Comparison of ENCODE assay signal across 8 cellular contexts in the genomic region with DNA sequence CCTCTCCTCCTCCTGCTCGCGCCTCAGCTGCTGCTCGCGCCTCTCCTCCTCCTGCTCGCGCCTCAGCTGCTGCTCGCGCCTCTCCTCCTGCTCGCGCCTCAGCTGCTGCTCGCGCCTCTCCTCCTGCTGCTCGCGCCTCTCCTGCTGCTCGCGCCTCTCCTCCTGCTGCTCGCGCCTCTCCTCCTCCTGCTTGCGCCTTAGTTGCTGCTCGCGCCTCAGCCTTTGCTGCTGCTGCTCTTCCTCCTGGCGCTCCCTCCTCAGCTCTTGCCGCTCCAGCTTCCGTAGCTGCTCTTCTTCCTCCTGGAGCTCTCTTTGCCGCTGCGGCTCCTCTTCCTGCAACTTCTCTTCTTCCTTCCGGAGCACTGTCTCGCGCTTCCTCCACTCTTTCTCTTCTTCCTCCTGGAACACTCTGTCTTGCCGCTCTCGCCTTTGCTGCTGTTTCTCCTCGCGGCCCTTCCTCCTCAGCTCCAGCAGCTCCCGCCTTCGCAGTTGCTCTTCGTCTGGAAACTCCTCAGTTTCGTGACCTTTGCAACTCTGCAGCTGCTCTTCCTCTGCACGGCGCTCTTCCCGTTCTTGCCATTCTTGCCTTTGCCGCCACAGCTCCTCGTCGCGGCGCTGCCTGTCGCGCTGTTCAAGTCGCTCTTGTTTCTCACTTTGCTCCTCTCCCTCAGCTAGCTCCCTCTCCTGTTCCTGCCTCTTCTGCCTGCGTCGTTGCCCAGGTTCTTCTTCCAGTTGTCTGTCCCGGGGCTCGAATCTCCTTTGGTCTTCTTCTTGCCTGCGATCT. TPM values are rescaled to one million over a fixed set of nuclear protein-coding genes. Genes with fewer than 3 reads are reported as not detected.
A peak's percentile ranks its signal among the peaks of the same experiment; 100 is the strongest.
DNase-seq lines count a peak whose midpoint lies in the region; ATAC-seq and TF ChIP-seq lines count a peak whose summit lies in the region.

No MANE protein-coding gene starts in this region.

- TF ChIP-seq EP300 in upper lobe of left lung (IDR thresholded peaks at IDR 0.05): no peak

- 3 to 6% methylated on average over 46 to 53 of the region's 53 CpGs for WGBS in upper lobe of left lung, 2 donors

- ATAC-seq in Right ventricle myocardium inferior (no peak), Right ventricle myocardium superior (ENCODE audit: poor library complexity) (no peak), upper lobe of left lung (ENCODE audit: low FRiP score in 2 of 2) (no peak), GM21528 (IDR thresholded peaks at IDR 0.05; ENCODE audit: low FRiP score, unreplicated experiment) (no peak), GM18870 (IDR thresholded peaks at IDR 0.05; ENCODE audit: unreplicated experiment) (no peak)
- no peak for ATAC-seq in activated CD4-positive, CD25-positive, alpha-beta regulatory T cell treated with anti-CD3 and anti-CD28 coated beads, Interleukin-2, amount 50 U/mL, for 24 hours

- peak overlapping the region; percentile 54 for H3K9ac ChIP-seq in SU-DHL-6 (ENCODE audit: low read length)
- no peak overlapping the region for H3K9ac ChIP-seq in iPS-15b (ENCODE audit: low read depth, low read length)

- H4K20me1 ChIP-seq in SU-DHL-6 (ENCODE audit: low read depth, low read length): no peaks in the 10 kb centered on the region

- TF ChIP-seq CTCF in SU-DHL-6 (IDR thresholded peaks at IDR 0.05; ENCODE audit: insufficient read depth, low read length, poor library complexity, severe bottlenecking) (no peak), upper lobe of left lung (IDR thresholded peaks at IDR 0.05) (no peak)

- intact Hi-C loops in Right ventricle myocardium inferior (cut with DNase I): no loop called here
- intact Hi-C loops in Right ventricle myocardium superior (cut with DNase I): no loop called here

- H3K9me3 ChIP-seq in SU-DHL-6 (ENCODE audit: insufficient read depth, low read length) (no peaks in the 10 kb centered on the region), iPS-15b (ENCODE audit: control insufficient read depth, insufficient read depth, low read length) (peaks cover 4% of the 10 kb centered on the region), upper lobe of left lung (peaks cover 3 to 18% (median 12%) of the 10 kb centered on the region in 4 donors)

- no peak for TF ChIP-seq POLR2A in upper lobe of left lung (IDR thresholded peaks at IDR 0.05)

- H3K4me1 ChIP-seq in iPS-15b (ENCODE audit: control insufficient read depth, insufficient read depth, low read length) (no peaks in the 10 kb centered on the region), upper lobe of left lung (peaks cover 36 to 52% (median 45%) of the 10 kb centered on the region in 4 donors)

- H3F3A ChIP-seq in SU-DHL-6 (ENCODE audit: insufficient read depth): no peaks in the 10 kb centered on the region

- no peaks in the 10 kb centered on the region for H3K79me2 ChIP-seq in SU-DHL-6 (ENCODE audit: insufficient read depth, low read length)

- H2AFZ ChIP-seq in SU-DHL-6 (ENCODE audit: low read depth, low read length, severe bottlenecking): peak overlapping the region; percentile 75

- H3K36me3 ChIP-seq in SU-DHL-6 (ENCODE audit: low read length) (no peaks in the 10 kb centered on the region), iPS-15b (ENCODE audit: control insufficient read depth, insufficient read depth, low read length) (no peaks in the 10 kb centered on the region), upper lobe of left lung (no peaks in the 10 kb centered on the region)

- H3K9me2 ChIP-seq in SU-DHL-6 (replicated peaks; ENCODE audit: insufficient read depth, low read length): no peaks in the 10 kb centered on the region

- H3K4me3 ChIP-seq in SU-DHL-6 (ENCODE audit: insufficient read depth, low read length, poor library complexity, severe bottlenecking): peak overlapping the region; percentile 52
- H3K4me3 ChIP-seq in iPS-15b (ENCODE audit: low read depth, low read length): peak overlapping the region; percentile 48
- peak overlapping the region in 3 of 4 donors; percentile 37 to 51 (median 46) for H3K4me3 ChIP-seq in upper lobe of left lung

- H3K4me2 ChIP-seq in SU-DHL-6 (ENCODE audit: low read depth, low read length, poor library complexity, severe bottlenecking): peak overlapping the region; percentile 73

- H3K27ac ChIP-seq in SU-DHL-6 (ENCODE audit: low read depth, low read length) (no peak overlapping the region), upper lobe of left lung (no peak overlapping the region)

- H3K27me3 ChIP-seq in SU-DHL-6 (ENCODE audit: low read length) (no peaks in the 10 kb centered on the region), iPS-15b (ENCODE audit: control insufficient read depth, insufficient read depth, low read length) (peaks cover 98% of the 10 kb centered on the region), upper lobe of left lung (peaks cover 0 to 62% (median 31%) of the 10 kb centered on the region in 4 donors)

- DNase-seq in Right ventricle myocardium inferior (ENCODE audit: missing footprints) (peak; percentile 53), Right ventricle myocardium superior (no peak), upper lobe of left lung (peak in 1 of 2 donors; percentile 60)

RNA-seq across cellular contexts. Expression of a gene that starts 3.0 kb away (rescaled TPM):
- total RNA-seq in Right ventricle myocardium inferior (not detected), Right ventricle myocardium superior (not detected), upper lobe of left lung (1 to 10 TPM in 1 of 6 donors, under 1 TPM in 3, not detected in 2; 0.15 to 1.0 (median 0.24) TPM)

RNA-seq across cellular contexts. Expression of a gene that starts 23.4 kb away (rescaled TPM):
- not detected for total RNA-seq in Right ventricle myocardium inferior
- total RNA-seq in Right ventricle myocardium superior: not detected
- not detected for total RNA-seq in upper lobe of left lung

RNA-seq across cellular contexts. Expression of a gene that starts 46.7 kb away (rescaled TPM):
- total RNA-seq in Right ventricle myocardium inferior: not detected
- not detected for total RNA-seq in Right ventricle myocardium superior
- total RNA-seq in upper lobe of left lung: not detected
